Comparison of ENCODE assay signal across 20 cellular contexts in genomic region chr4:150355404-150355803, GRCh38.
DNase-seq lines count a peak whose midpoint lies in the region; ATAC-seq, FAIRE-seq and TF ChIP-seq lines count a peak whose summit lies in the region.
"Had no signal": no experiment of that assay in that cellular context is flagged by ENCODE, and none has a peak within 500 bp of the region (broad histone marks: within the 10 kb centered on the region; RNA-seq: fewer than 3 reads in every experiment).

No MANE protein-coding gene starts in this region.

- H3K4me1 ChIP-seq in small intestine (ENCODE audit: control insufficient read depth in 2 of 2, insufficient read depth in 1 of 2, low read depth in 1 of 2, low read length in 1 of 2): no peaks in the 10 kb centered on the region
- no peaks in the 10 kb centered on the region for H3K4me1 ChIP-seq in foreskin keratinocyte

- ATAC-seq in left lobe of liver (peak; percentile 59), foreskin keratinocyte (no peak)
- ATAC-seq: A549, GM23338, HCT116 had no signal

- H3K4me3 ChIP-seq in small intestine (ENCODE audit: low read depth in 1 of 2, low read length in 2 of 2): no peak overlapping the region
- H3K4me3 ChIP-seq: A549, GM23338 had no signal

- DNase-seq in frontal cortex (ENCODE audit: low spot score in 2 of 2) (no peak), left lobe of liver (ENCODE audit: low spot score) (no peak), small intestine (peak; percentile 42), mesenteric fat pad (ENCODE audit: low spot score) (no peak), foreskin keratinocyte (no peak)
- no peak for DNase-seq in stimulated activated CD4-positive, alpha-beta T cell treated with anti-CD3 and anti-CD28 coated beads, Interleukin-2, amount 100 ng/mL, for 48 hours
- DNase-seq: 8988T; C1 segment of cervical spinal cord; Calu3; CD4-positive, alpha-beta memory T cell; COR-L47; DMS53; DMS79 treated with DMSO at 0.1 percent for 48 hours; H9 had no signal

- no peak for TF ChIP-seq CTCF in foreskin keratinocyte (conservative IDR thresholded peaks at IDR 0.05)

- 30 to 58% (median 50%) methylated on average over 1 of the region's 1 CpG for WGBS in small intestine, 3 donors

- peak; percentile 90 for FAIRE-seq in G401.6 (lab: Jason Lieb, UNC)
- FAIRE-seq in frontal cortex (lab: Jason Lieb, UNC): peak; percentile 59
- FAIRE-seq in small intestine (lab: Jason Lieb, UNC): peak; percentile 5
- FAIRE-seq: A549, GM12892, GM19239 had no signal

- H3K36me3 ChIP-seq in small intestine (ENCODE audit: control insufficient read depth in 2 of 2, insufficient read depth in 2 of 2, low read length in 2 of 2): no peaks in the 10 kb centered on the region

- no peaks in the 10 kb centered on the region for H3K9me3 ChIP-seq in small intestine (ENCODE audit: control insufficient read depth, low read depth)
- H3K9me3 ChIP-seq: A549 had no signal

- H3K27me3 ChIP-seq in small intestine (ENCODE audit: control insufficient read depth in 2 of 2, insufficient read depth in 2 of 2, low read length in 2 of 2): no peaks in the 10 kb centered on the region
- no peaks in the 10 kb centered on the region for H3K27me3 ChIP-seq in foreskin keratinocyte

- H3K27ac ChIP-seq in small intestine (ENCODE audit: low read depth in 1 of 2, low read length in 1 of 2): no peak overlapping the region
- no peak overlapping the region for H3K27ac ChIP-seq in foreskin keratinocyte
- H3K27ac ChIP-seq: A549 had no signal
